Comparison of ENCODE assay signal across 1 cellular context in genomic region chr11:100731471-100731870, GRCh38.
TF ChIP-seq lines count a peak whose summit lies in the region.

No MANE protein-coding gene starts in this region.

TF ChIP-seq in H1, 55 proteins besides CTCF, POLR2A, EP300 and RAD21:
- no peak for TF ChIP-seq YY1 (IDR thresholded peaks at IDR 0.05; ENCODE audit: low read depth, low read length)
- no peak for TF ChIP-seq CBX8 (IDR thresholded peaks at IDR 0.05; ENCODE audit: borderline replicate concordance, low read depth, low read length)
- no peak for TF ChIP-seq EGR1 (IDR thresholded peaks at IDR 0.05; ENCODE audit: borderline replicate concordance, low read depth, low read length)
TF ChIP-seq in H1: peak in this region for 0.
